Comparison of ENCODE assay signal across 38 cellular contexts in the genomic region with DNA sequence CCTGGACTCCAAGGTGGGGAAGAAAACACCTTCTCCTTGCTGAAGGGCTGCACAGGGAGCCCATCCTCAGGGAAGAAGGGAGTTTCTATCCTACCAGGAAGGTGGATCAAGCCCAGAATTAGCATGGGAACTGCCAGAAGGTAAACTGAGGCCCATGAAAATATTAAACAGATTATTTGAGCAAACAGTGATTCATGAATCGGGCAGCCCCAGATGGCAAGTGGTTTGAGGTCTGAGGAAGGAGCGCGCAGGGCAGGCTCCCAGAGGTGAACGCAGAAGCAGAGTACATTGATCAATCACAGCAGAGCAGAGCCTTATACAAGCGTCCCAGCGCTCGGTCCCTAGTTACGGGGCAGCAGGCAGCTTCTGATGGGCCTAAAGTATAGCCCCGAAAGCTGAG. TPM values are rescaled to one million over a fixed set of nuclear protein-coding genes. Genes with fewer than 3 reads are reported as not detected.
"Had no signal": no experiment of that assay in that cellular context is flagged by ENCODE, and none has a peak within 500 bp of the region (broad histone marks: within the 10 kb centered on the region; RNA-seq: fewer than 3 reads in every experiment).

No MANE protein-coding gene starts in this region.

- H3K36me3 Mint-ChIP-seq: activated CD8-positive, alpha-beta memory T cell treated with anti-CD3 and anti-CD28 coated beads, Interleukin-2, amount 10 ng/mL, durations not matched to agents 7 days and 5 days; activated naive CD4-positive, alpha-beta T cell treated with anti-CD3 and anti-CD28 coated beads, Interleukin-2, amount 10 ng/mL, durations not matched to agents 7 days and 5 days; activated naive CD4-positive, alpha-beta T cell treated with anti-CD3 and anti-CD28 coated beads, Interleukin-2, amount 50 U/mL, for 24 hours; activated naive CD8-positive, alpha-beta T cell; activated naive CD8-positive, alpha-beta T cell treated with anti-CD3 and anti-CD28 coated beads, Interleukin-2, amount 10 ng/mL, durations not matched to agents 7 days and 5 days; brain had no signal

- ATAC-seq: activated CD4-positive, alpha-beta T cell treated with anti-CD3 and anti-CD28 coated beads for 36 hours; activated CD8-positive, alpha-beta memory T cell treated with anti-CD3 and anti-CD28 coated beads, Interleukin-2, amount 10 ng/mL, durations not matched to agents 7 days and 5 days; activated CD8-positive, alpha-beta T cell treated with anti-CD3 and anti-CD28 coated beads, Interleukin-2, amount 10 ng/mL, durations not matched to agents 7 days and 5 days; activated naive CD8-positive, alpha-beta T cell treated with anti-CD3 and anti-CD28 coated beads, Interleukin-2, amount 50 U/mL, for 24 hours had no signal

- H3K27me3 ChIP-seq: ascending aorta, cardiac muscle cell had no signal

- H3K9me3 ChIP-seq: ascending aorta had no signal

- FAIRE-seq: bronchial epithelial cell, TTC549 had no signal

- H3K4me3 Mint-ChIP-seq: activated B cell treated with CpG ODN at 0.5 μM for 24 hours; activated CD4-positive, alpha-beta memory T cell treated with anti-CD3 and anti-CD28 coated beads, Interleukin-2, amount 10 ng/mL, durations not matched to agents 7 days and 5 days; activated CD4-positive, alpha-beta T cell treated with anti-CD3 and anti-CD28 coated beads for 36 hours; activated CD4-positive, alpha-beta T cell treated with anti-CD3 and anti-CD28 coated beads, Interleukin-2, amount 10 ng/mL, durations not matched to agents 7 days and 5 days; activated CD8-positive, alpha-beta memory T cell treated with anti-CD3 and anti-CD28 coated beads, Interleukin-2, amount 10 ng/mL, durations not matched to agents 7 days and 5 days; activated CD8-positive, alpha-beta T cell treated with anti-CD3 and anti-CD28 coated beads, Interleukin-2, amount 10 ng/mL, durations not matched to agents 7 days and 5 days; activated naive CD4-positive, alpha-beta T cell treated with anti-CD3 and anti-CD28 coated beads, Interleukin-2, amount 10 ng/mL, durations not matched to agents 7 days and 5 days; activated naive CD4-positive, alpha-beta T cell treated with anti-CD3 and anti-CD28 coated beads, Interleukin-2, amount 50 U/mL, for 24 hours; activated naive CD8-positive, alpha-beta T cell; activated naive CD8-positive, alpha-beta T cell treated with anti-CD3 and anti-CD28 coated beads, Interleukin-2, amount 10 ng/mL, durations not matched to agents 7 days and 5 days; activated naive CD8-positive, alpha-beta T cell treated with anti-CD3 and anti-CD28 coated beads, Interleukin-2, amount 50 U/mL, for 24 hours; activated T-cell treated with anti-CD3 and anti-CD28 coated beads, Interleukin-2, amount 50 U/mL, for 24 hours; brain; central memory CD8-positive, alpha-beta T cell; T-helper 1 cell treated with Interleukin-12 subunit alpha and Interleukin-12 subunit beta and Interleukin-4 antibody, amounts not matched to agents 30 μg/mL and 1 μg/mL, for 36 hours; T-helper 2 cell treated with Interferon-gamma antibody and Interleukin-4, amounts not matched to agents 5 μg/mL and 100 μg/mL, for 36 hours had no signal

- DNase-seq: activated B cell treated with CpG ODN at 0.5 μM for 24 hours; activated CD4-positive, alpha-beta memory T cell treated with anti-CD3 and anti-CD28 coated beads, Interleukin-2, amount 10 ng/mL, durations not matched to agents 7 days and 5 days; activated CD4-positive, alpha-beta T cell treated with anti-CD3 and anti-CD28 coated beads for 1 hour; activated CD4-positive, alpha-beta T cell treated with anti-CD3 and anti-CD28 coated beads for 36 hours; activated CD4-positive, alpha-beta T cell treated with anti-CD3 and anti-CD28 coated beads for 48 hours; activated CD4-positive, alpha-beta T cell treated with anti-CD3 and anti-CD28 coated beads, Interleukin-2, amount 10 ng/mL, durations not matched to agents 7 days and 5 days; activated CD4-positive, alpha-beta T cell treated with anti-CD3 and anti-CD28 coated beads, Interleukin-2, amount 50 U/mL, for 48 hours; activated CD8-positive, alpha-beta memory T cell treated with anti-CD3 and anti-CD28 coated beads for 24 hours; activated CD8-positive, alpha-beta memory T cell treated with anti-CD3 and anti-CD28 coated beads, Interleukin-2, amount 10 ng/mL, durations not matched to agents 7 days and 5 days; activated CD8-positive, alpha-beta memory T cell treated with anti-CD3 and anti-CD28 coated beads, Interleukin-2, amount 50 U/mL, for 48 hours; activated CD8-positive, alpha-beta T cell treated with anti-CD3 and anti-CD28 coated beads, Interleukin-2, amount 10 ng/mL, durations not matched to agents 7 days and 5 days; activated effector memory CD4-positive, alpha-beta T cell treated with Interleukin-2 at 50 U/mL for 16 hours; activated gamma-delta T cell; activated naive CD4-positive, alpha-beta T cell treated with anti-CD3 and anti-CD28 coated beads, Interleukin-2, amount 10 ng/mL, durations not matched to agents 7 days and 5 days; activated naive CD4-positive, alpha-beta T cell treated with Interleukin-2 at 50 U/mL for 16 hours; activated naive CD8-positive, alpha-beta T cell treated with anti-CD3 and anti-CD28 coated beads, Interleukin-2, amount 10 ng/mL, durations not matched to agents 7 days and 5 days; activated naive CD8-positive, alpha-beta T cell treated with anti-CD3 and anti-CD28 coated beads, Interleukin-2, amount 50 U/mL, for 24 hours; activated T-cell treated with anti-CD3 and anti-CD28 coated beads, Interleukin-2, amount 50 U/mL, for 24 hours; activated T-cell treated with anti-CD3 and anti-CD28 coated beads, Interleukin-2, amount 50 U/mL, for 48 hours; amygdala; anterior cingulate cortex; caudate nucleus; cerebellar nuclear complex; T-helper 1 cell; T-helper 2 cell; T-helper 9 cell had no signal

- H3K4me3 ChIP-seq: ascending aorta, cardiac muscle cell had no signal

- H3K36me3 ChIP-seq: ascending aorta, cardiac muscle cell had no signal

- H3K4me1 ChIP-seq: ascending aorta had no signal

- H3K27ac ChIP-seq: ascending aorta, cardiac muscle cell, VCaP had no signal

- H3K9me3 Mint-ChIP-seq: activated B cell treated with CpG ODN at 0.5 μM for 24 hours; activated CD4-positive, alpha-beta memory T cell treated with anti-CD3 and anti-CD28 coated beads, Interleukin-2, amount 10 ng/mL, durations not matched to agents 7 days and 5 days; activated CD4-positive, alpha-beta T cell treated with anti-CD3 and anti-CD28 coated beads, Interleukin-2, amount 10 ng/mL, durations not matched to agents 7 days and 5 days; activated naive CD4-positive, alpha-beta T cell treated with anti-CD3 and anti-CD28 coated beads, Interleukin-2, amount 10 ng/mL, durations not matched to agents 7 days and 5 days; activated naive CD4-positive, alpha-beta T cell treated with anti-CD3 and anti-CD28 coated beads, Interleukin-2, amount 50 U/mL, for 24 hours; activated naive CD8-positive, alpha-beta T cell treated with anti-CD3 and anti-CD28 coated beads, Interleukin-2, amount 10 ng/mL, durations not matched to agents 7 days and 5 days; activated naive CD8-positive, alpha-beta T cell treated with anti-CD3 and anti-CD28 coated beads, Interleukin-2, amount 50 U/mL, for 24 hours; activated T-cell treated with anti-CD3 and anti-CD28 coated beads, Interleukin-2, amount 50 U/mL, for 24 hours; activated T-helper 2 cell treated with anti-CD3 and anti-CD28 coated beads, Interferon-gamma antibody, Interleukin-2, Interleukin-4, amounts not matched to agents 10 μg/mL and 5 μg/mL and 100 μg/mL, durations not matched to agents 14 hours and 24 hours and 36 hours; brain; central memory CD8-positive, alpha-beta T cell; T-helper 1 cell treated with Interleukin-12 subunit alpha and Interleukin-12 subunit beta and Interleukin-4 antibody, amounts not matched to agents 30 μg/mL and 1 μg/mL, for 36 hours; T-helper 2 cell treated with Interferon-gamma antibody and Interleukin-4, amounts not matched to agents 5 μg/mL and 100 μg/mL, for 36 hours had no signal

- H3K27me3 Mint-ChIP-seq: activated naive CD4-positive, alpha-beta T cell treated with anti-CD3 and anti-CD28 coated beads, Interleukin-2, amount 50 U/mL, for 24 hours had no signal

- H3K27ac Mint-ChIP-seq: activated B cell treated with CpG ODN at 0.5 μM for 24 hours; activated CD4-positive, alpha-beta memory T cell treated with anti-CD3 and anti-CD28 coated beads, Interleukin-2, amount 10 ng/mL, durations not matched to agents 7 days and 5 days; activated CD4-positive, alpha-beta T cell treated with anti-CD3 and anti-CD28 coated beads for 36 hours; activated CD4-positive, alpha-beta T cell treated with anti-CD3 and anti-CD28 coated beads, Interleukin-2, amount 10 ng/mL, durations not matched to agents 7 days and 5 days; activated CD8-positive, alpha-beta memory T cell treated with anti-CD3 and anti-CD28 coated beads, Interleukin-2, amount 10 ng/mL, durations not matched to agents 7 days and 5 days; activated CD8-positive, alpha-beta T cell treated with anti-CD3 and anti-CD28 coated beads, Interleukin-2, amount 10 ng/mL, durations not matched to agents 7 days and 5 days; activated naive CD4-positive, alpha-beta T cell treated with anti-CD3 and anti-CD28 coated beads, Interleukin-2, amount 10 ng/mL, durations not matched to agents 7 days and 5 days; activated naive CD4-positive, alpha-beta T cell treated with anti-CD3 and anti-CD28 coated beads, Interleukin-2, amount 50 U/mL, for 24 hours; activated naive CD8-positive, alpha-beta T cell; activated naive CD8-positive, alpha-beta T cell treated with anti-CD3 and anti-CD28 coated beads, Interleukin-2, amount 10 ng/mL, durations not matched to agents 7 days and 5 days; activated naive CD8-positive, alpha-beta T cell treated with anti-CD3 and anti-CD28 coated beads, Interleukin-2, amount 50 U/mL, for 24 hours; activated T-cell treated with anti-CD3 and anti-CD28 coated beads, Interleukin-2, amount 50 U/mL, for 24 hours; activated T-helper 2 cell treated with anti-CD3 and anti-CD28 coated beads, Interferon-gamma antibody, Interleukin-2, Interleukin-4, amounts not matched to agents 10 μg/mL and 5 μg/mL and 100 μg/mL, durations not matched to agents 14 hours and 24 hours and 36 hours; brain; T-helper 1 cell treated with Interleukin-12 subunit alpha and Interleukin-12 subunit beta and Interleukin-4 antibody, amounts not matched to agents 30 μg/mL and 1 μg/mL, for 36 hours; T-helper 2 cell treated with Interferon-gamma antibody and Interleukin-4, amounts not matched to agents 5 μg/mL and 100 μg/mL, for 36 hours had no signal

- H3K4me1 Mint-ChIP-seq: activated B cell treated with CpG ODN at 0.5 μM for 24 hours; activated naive CD4-positive, alpha-beta T cell treated with anti-CD3 and anti-CD28 coated beads, Interleukin-2, amount 50 U/mL, for 24 hours; activated naive CD8-positive, alpha-beta T cell treated with anti-CD3 and anti-CD28 coated beads, Interleukin-2, amount 50 U/mL, for 24 hours; brain; central memory CD8-positive, alpha-beta T cell had no signal

RNA-seq across cellular contexts. Expression of a gene that starts 45.2 kb away (rescaled TPM):
- total RNA-seq: activated CD4-positive, alpha-beta memory T cell treated with anti-CD3 and anti-CD28 coated beads, Interleukin-2, amount 10 ng/mL, durations not matched to agents 7 days and 5 days; activated T-helper 2 cell treated with anti-CD3 and anti-CD28 coated beads, Interferon-gamma antibody, Interleukin-2, Interleukin-4, amounts not matched to agents 10 μg/mL and 5 μg/mL and 100 μg/mL, durations not matched to agents 14 hours and 24 hours and 36 hours had no signal
